In genomic region chr9:7961076-7961475, GRCh38 we compare ENCODE assay signal across 19 cellular contexts.
"Had no signal": no experiment of that assay in that cellular context is flagged by ENCODE, and none has a peak within 500 bp of the region (broad histone marks: within the 10 kb centered on the region; RNA-seq: fewer than 3 reads in every experiment).

No MANE protein-coding gene starts in this region.

- H3K36me3 ChIP-seq: sigmoid colon, spleen, WERI-Rb-1 had no signal

- H3K4me3 Mint-ChIP-seq: activated CD4-positive, alpha-beta memory T cell treated with anti-CD3 and anti-CD28 coated beads for 36 hours; activated T-helper 1 cell treated with anti-CD3 and anti-CD28 coated beads, Interleukin-12 subunit alpha, Interleukin-12 subunit beta, Interleukin-2, Interleukin-4 antibody, amounts not matched to agents 30 ng/mL and 10 ng/mL and 1 ng/mL, durations not matched to agents 14 hours and 24 hours and 36 hours; dendritic cell treated with granulocyte-macrophage colony-stimulating factor and Interleukin-4, amounts not matched to agents 40 ng/mL and 50 ng/mL, for 4 days; effector memory CD8-positive, alpha-beta T cell; naive thymus-derived CD4-positive, alpha-beta T cell; stimulated activated naive B cell treated with anti-CD40 and anti-IgM and Interleukin-4, amounts not matched to agents 10 μg/mL and 1 μg/mL and 100 μg/mL, for 72 hours had no signal

- ATAC-seq: activated naive CD4-positive, alpha-beta T cell treated with anti-CD3 and anti-CD28 coated beads, Interleukin-2, amount 50 U/mL, for 72 hours; effector memory CD8-positive, alpha-beta T cell; foreskin keratinocyte; left ventricle myocardium superior; naive thymus-derived CD4-positive, alpha-beta T cell; stimulated activated naive B cell treated with anti-CD40 and anti-IgM and Interleukin-4, amounts not matched to agents 10 μg/mL and 1 μg/mL and 100 μg/mL, for 72 hours had no signal

- DNase-seq: activated CD4-positive, alpha-beta memory T cell treated with anti-CD3 and anti-CD28 coated beads for 36 hours; activated gamma-delta T cell treated with Interleukin-2 at 50 U/mL for 16 hours; activated T-cell treated with anti-CD3 and anti-CD28 coated beads for 4 hours; effector memory CD8-positive, alpha-beta T cell; foreskin keratinocyte; hypothalamus; left ventricle myocardium superior; naive thymus-derived CD4-positive, alpha-beta T cell; nucleus accumbens; sigmoid colon; spleen; stimulated activated CD4-positive, alpha-beta T cell treated with anti-CD3 and anti-CD28 coated beads, Interleukin-4, amount 100 ng/mL, for 4 hours; stimulated activated naive B cell treated with anti-CD40 and anti-IgM and Interleukin-4, amounts not matched to agents 10 μg/mL and 1 μg/mL and 100 μg/mL, for 72 hours; SW 1271; T-helper 2 cell; WERI-Rb-1 had no signal

- H3K27ac ChIP-seq: foreskin keratinocyte, sigmoid colon, spleen, WERI-Rb-1 had no signal

- H3K27me3 ChIP-seq: foreskin keratinocyte, sigmoid colon, spleen had no signal

- H3K4me3 ChIP-seq: sigmoid colon, spleen had no signal

- H3K4me1 ChIP-seq: foreskin keratinocyte, sigmoid colon, spleen had no signal

- H3K27me3 Mint-ChIP-seq: activated CD4-positive, alpha-beta memory T cell treated with anti-CD3 and anti-CD28 coated beads for 36 hours; dendritic cell treated with granulocyte-macrophage colony-stimulating factor and Interleukin-4, amounts not matched to agents 40 ng/mL and 50 ng/mL, for 4 days; stimulated activated naive B cell treated with anti-CD40 and anti-IgM and Interleukin-4, amounts not matched to agents 10 μg/mL and 1 μg/mL and 100 μg/mL, for 72 hours had no signal

- H3K9me3 ChIP-seq: sigmoid colon, spleen had no signal

- H3K9me3 Mint-ChIP-seq: activated CD4-positive, alpha-beta memory T cell treated with anti-CD3 and anti-CD28 coated beads for 36 hours; activated naive CD4-positive, alpha-beta T cell treated with anti-CD3 and anti-CD28 coated beads, Interleukin-2, amount 50 U/mL, for 72 hours; activated T-helper 1 cell treated with anti-CD3 and anti-CD28 coated beads, Interleukin-12 subunit alpha, Interleukin-12 subunit beta, Interleukin-2, Interleukin-4 antibody, amounts not matched to agents 30 ng/mL and 10 ng/mL and 1 ng/mL, durations not matched to agents 14 hours and 24 hours and 36 hours; dendritic cell treated with granulocyte-macrophage colony-stimulating factor and Interleukin-4, amounts not matched to agents 40 ng/mL and 50 ng/mL, for 4 days; effector memory CD8-positive, alpha-beta T cell; naive thymus-derived CD4-positive, alpha-beta T cell; stimulated activated naive B cell treated with anti-CD40 and anti-IgM and Interleukin-4, amounts not matched to agents 10 μg/mL and 1 μg/mL and 100 μg/mL, for 72 hours had no signal

- H3K27ac Mint-ChIP-seq: activated CD4-positive, alpha-beta memory T cell treated with anti-CD3 and anti-CD28 coated beads for 36 hours; activated naive CD4-positive, alpha-beta T cell treated with anti-CD3 and anti-CD28 coated beads, Interleukin-2, amount 50 U/mL, for 72 hours; activated T-helper 1 cell treated with anti-CD3 and anti-CD28 coated beads, Interleukin-12 subunit alpha, Interleukin-12 subunit beta, Interleukin-2, Interleukin-4 antibody, amounts not matched to agents 30 ng/mL and 10 ng/mL and 1 ng/mL, durations not matched to agents 14 hours and 24 hours and 36 hours; dendritic cell treated with granulocyte-macrophage colony-stimulating factor and Interleukin-4, amounts not matched to agents 40 ng/mL and 50 ng/mL, for 4 days; effector memory CD8-positive, alpha-beta T cell; naive thymus-derived CD4-positive, alpha-beta T cell; stimulated activated naive B cell treated with anti-CD40 and anti-IgM and Interleukin-4, amounts not matched to agents 10 μg/mL and 1 μg/mL and 100 μg/mL, for 72 hours had no signal

- H3K36me3 Mint-ChIP-seq: activated CD4-positive, alpha-beta memory T cell treated with anti-CD3 and anti-CD28 coated beads for 36 hours; stimulated activated naive B cell treated with anti-CD40 and anti-IgM and Interleukin-4, amounts not matched to agents 10 μg/mL and 1 μg/mL and 100 μg/mL, for 72 hours had no signal
